In genomic region chr4:184733654-184734524, GRCh38 we compare ENCODE assay signal across 1 cellular context.
TF ChIP-seq lines count a peak whose summit lies in the region.

Gene CENPU, minus strand, starts transcription at chr4:184734096. Its CDS starts 34 bp downstream, at chr4:184734062.

TF ChIP-seq in WTC11, 78 proteins besides CTCF, POLR2A, EP300 and RAD21 (continued from another document and continues in another):
- TF ChIP-seq AFF4 (CRISPR knock-in tag; IDR thresholded peaks at IDR 0.05; ENCODE audit: borderline replicate concordance) (0 out of 2 replicates have a peak, but pooled peaks have one; percentile 78), PRDM15 (CRISPR knock-in tag; IDR thresholded peaks at IDR 0.05) (peak; percentile 100), ZNF532 (CRISPR knock-in tag; IDR thresholded peaks at IDR 0.05; ENCODE audit: borderline replicate concordance) (no peak), E2F1 (CRISPR knock-in tag; IDR thresholded peaks at IDR 0.05) (peak; percentile 93), TCF7 (CRISPR knock-in tag; IDR thresholded peaks at IDR 0.05; ENCODE audit: low read depth) (no peak), ETV6 (CRISPR knock-in tag; IDR thresholded peaks at IDR 0.05) (peak; percentile 96), SMAD3 (CRISPR knock-in tag; IDR thresholded peaks at IDR 0.05; ENCODE audit: borderline replicate concordance) (peak; percentile 84), FOXP4 (CRISPR knock-in tag; IDR thresholded peaks at IDR 0.05) (peak; percentile 95), ZBTB43 (CRISPR knock-in tag; IDR thresholded peaks at IDR 0.05) (no peak), JUN (CRISPR knock-in tag; IDR thresholded peaks at IDR 0.05) (no peak), NFE2L1 (CRISPR knock-in tag; IDR thresholded peaks at IDR 0.05) (no peak; the same call in 1 of the 2 replicates), CDX4 (CRISPR knock-in tag; IDR thresholded peaks at IDR 0.05; ENCODE audit: borderline replicate concordance) (no peak), AR (CRISPR knock-in tag; IDR thresholded peaks at IDR 0.05) (no peak), HMGXB4 (CRISPR knock-in tag; IDR thresholded peaks at IDR 0.05) (peak; percentile 54; the same call in 1 of the 2 replicates), TP53 (CRISPR knock-in tag; IDR thresholded peaks at IDR 0.05) (peak; percentile 79; the same call in 1 of the 2 replicates), MAX (CRISPR knock-in tag; IDR thresholded peaks at IDR 0.05) (peak; percentile 96), ZNF219 (CRISPR knock-in tag; IDR thresholded peaks at IDR 0.05; ENCODE audit: borderline replicate concordance) (no peak), ATF1 (CRISPR knock-in tag; IDR thresholded peaks at IDR 0.05) (no peak), PREB (CRISPR knock-in tag; IDR thresholded peaks at IDR 0.05; ENCODE audit: borderline replicate concordance) (peak; percentile 88; the same call in 1 of the 2 replicates)
